8 cellular contexts compared by ENCODE assay signal in genomic region chr6:104940881-104941693, GRCh38.
A peak's percentile ranks its signal among the peaks of the same experiment; 100 is the strongest.
DNase-seq lines count a peak whose midpoint lies in the region; ATAC-seq lines count a peak whose summit lies in the region.

No MANE protein-coding gene starts in this region.

- peak; percentile 86 for ATAC-seq in GM19324 (IDR thresholded peaks at IDR 0.05; ENCODE audit: low FRiP score, unreplicated experiment)

- peak overlapping the region; percentile 91 for H3K4me3 ChIP-seq in iPS-11a (ENCODE audit: low read depth, low read length)
- peak overlapping the region; percentile 53 for H3K4me3 ChIP-seq in skeletal muscle cell (ENCODE audit: low read depth, low read length)

- DNase-seq in AG08395 (ENCODE audit: low spot score) (peak; percentile 6), NCI-H524 (lab: John Stamatoyannopoulos, UW) (peak; percentile 67 to 84), anterior cingulate cortex (lab: John Stamatoyannopoulos, UW) (peak in 33 of 58 donors; percentile 3 to 65 (median 26)), skeletal muscle cell (ENCODE audit: low read depth) (no peak), SW 1271 (lab: John Stamatoyannopoulos, UW) (no peak), NCI-H1694 (lab: John Stamatoyannopoulos, UW) (no peak)

Comparison
In these comparisons a context has a peak if more than half of its experiments do, and no peak if none do; other contexts are left out.
1. DNase-seq: peak in AG08395 (single experiment), NCI-H524 (2 of 2) and anterior cingulate cortex (33 of 58); none in skeletal muscle cell (single experiment), SW 1271 (0 of 2) and NCI-H1694 (single experiment).